19 cellular contexts compared by ENCODE assay signal in genomic region chr2:18993756-18994155, GRCh38.
DNase-seq lines count a peak whose midpoint lies in the region; TF ChIP-seq lines count a peak whose summit lies in the region.
"Had no signal": no experiment of that assay in that cellular context is flagged by ENCODE, and none has a peak within 500 bp of the region (broad histone marks: within the 10 kb centered on the region; RNA-seq: fewer than 3 reads in every experiment).

No MANE protein-coding gene starts in this region.

- no peak overlapping the region for H3K4me3 ChIP-seq in mesenchymal stem cell (ENCODE audit: insufficient read depth in 1 of 2, low read depth in 1 of 2, low read length in 2 of 2)
- H3K4me3 ChIP-seq in thyroid gland (replicated peaks in 1 of 3): no peak overlapping the region
- H3K4me3 ChIP-seq: HAP-1, SJSA1 had no signal

- intact Hi-C loops in thyroid gland (cut with DNase I): no loop called here

- DNase-seq in EL (peak; percentile 32), epidermal melanocyte (ENCODE audit: insufficient read length, low spot score) (peak; percentile 23), mesenchymal stem cell (no peak), thyroid gland (no peak), NCI-H1436 treated with DMSO at 0.1 percent for 48 hours (lab: John Stamatoyannopoulos, UW) (no peak)
- no peak for DNase-seq in T-helper 2 cell treated with Interferon-gamma antibody and Interleukin-4, amounts not matched to agents 5 μg/mL and 100 μg/mL, for 36 hours (ENCODE audit: low spot score)
- no peak for DNase-seq in stimulated activated CD8-positive, alpha-beta memory T cell treated with anti-CD3 and anti-CD28 coated beads, Interleukin-4, amount 100 ng/mL, for 48 hours
- DNase-seq: Caco-2; CD4-positive, CD25-positive, alpha-beta regulatory T cell; DMS153; MV-4-11; NCI-H1436; NCI-H2029 treated with DMSO at 0.1 percent for 48 hours; NCI-H510A treated with DMSO at 0.1 percent for 48 hours; NCI-H82 had no signal

- no peak overlapping the region for H4K8ac ChIP-seq in mesenchymal stem cell (ENCODE audit: low read length)

- H3K4me3 Mint-ChIP-seq in T-helper 2 cell treated with Interferon-gamma antibody and Interleukin-4, amounts not matched to agents 5 μg/mL and 100 μg/mL, for 36 hours: no peak overlapping the region
- H3K4me3 Mint-ChIP-seq: B cell; CD4-positive, CD25-positive, alpha-beta regulatory T cell had no signal

- H2BK12ac ChIP-seq in mesenchymal stem cell (ENCODE audit: low read length in 2 of 2): peak overlapping the region in 1 of 2 experiments; percentile 86

- H2BK120ac ChIP-seq in mesenchymal stem cell (ENCODE audit: low read depth, low read length): no peak overlapping the region

- H3K36me3 ChIP-seq in mesenchymal stem cell (ENCODE audit: control insufficient read depth in 1 of 2, insufficient read depth in 2 of 2, low read depth in 1 of 2, low read length in 2 of 2) (no peaks in the 10 kb centered on the region), thyroid gland (no peaks in the 10 kb centered on the region)
- H3K36me3 ChIP-seq: HAP-1, SJSA1 had no signal

- H3K9me3 Mint-ChIP-seq in T-helper 2 cell treated with Interferon-gamma antibody and Interleukin-4, amounts not matched to agents 5 μg/mL and 100 μg/mL, for 36 hours: no peaks in the 10 kb centered on the region

- H2AK5ac ChIP-seq in mesenchymal stem cell (ENCODE audit: low read length, severe bottlenecking): peak overlapping the region; percentile 73

- no peak overlapping the region for H3K14ac ChIP-seq in mesenchymal stem cell (ENCODE audit: low read length in 2 of 2)

- no peaks in the 10 kb centered on the region for H3K27me3 Mint-ChIP-seq in T-helper 2 cell treated with Interferon-gamma antibody and Interleukin-4, amounts not matched to agents 5 μg/mL and 100 μg/mL, for 36 hours (ENCODE audit: low read depth)
- H3K27me3 Mint-ChIP-seq: B cell; CD4-positive, CD25-positive, alpha-beta regulatory T cell had no signal

- H2BK15ac ChIP-seq in mesenchymal stem cell (ENCODE audit: low read depth, poor library complexity, severe bottlenecking): no peak overlapping the region

- no peaks in the 10 kb centered on the region for H3K36me3 Mint-ChIP-seq in T-helper 2 cell treated with Interferon-gamma antibody and Interleukin-4, amounts not matched to agents 5 μg/mL and 100 μg/mL, for 36 hours (ENCODE audit: low read depth)
- H3K36me3 Mint-ChIP-seq: CD4-positive, CD25-positive, alpha-beta regulatory T cell had no signal

- no peaks in the 10 kb centered on the region for H3K4me1 Mint-ChIP-seq in T-helper 2 cell treated with Interferon-gamma antibody and Interleukin-4, amounts not matched to agents 5 μg/mL and 100 μg/mL, for 36 hours (ENCODE audit: low read depth)
- H3K4me1 Mint-ChIP-seq: B cell; CD4-positive, CD25-positive, alpha-beta regulatory T cell had no signal

- H3K27ac ChIP-seq in mesenchymal stem cell (ENCODE audit: low read length, poor library complexity, severe bottlenecking): no peak overlapping the region
- peak overlapping the region; percentile 39 to 53 (median 52) for H3K27ac ChIP-seq in thyroid gland
- H3K27ac ChIP-seq: HL-60, SJSA1 had no signal

- no peaks in the 10 kb centered on the region for H3K27me3 ChIP-seq in mesenchymal stem cell (ENCODE audit: control insufficient read depth in 1 of 2, insufficient read depth in 1 of 2, low read length in 2 of 2)
- no peaks in the 10 kb centered on the region for H3K27me3 ChIP-seq in thyroid gland
- H3K27me3 ChIP-seq: SJSA1 had no signal

- no peak overlapping the region for H3K9ac ChIP-seq in mesenchymal stem cell (ENCODE audit: low read length)

- TF ChIP-seq CTCF in thyroid gland (IDR thresholded peaks at IDR 0.05): no peak

- no peak overlapping the region for H4K91ac ChIP-seq in mesenchymal stem cell (ENCODE audit: low read length)

- peaks cover 9% of the 10 kb centered on the region for H3K4me1 ChIP-seq in mesenchymal stem cell (ENCODE audit: control insufficient read depth, insufficient read depth, low read depth, low read length)
- H3K4me1 ChIP-seq in thyroid gland: peaks cover 38 to 43% of the 10 kb centered on the region in 2 donors
- H3K4me1 ChIP-seq: Caco-2, HAP-1 had no signal

- H3K79me1 ChIP-seq in mesenchymal stem cell (replicated peaks; ENCODE audit: low read length, poor library complexity, severe bottlenecking): no peaks in the 10 kb centered on the region

- peak overlapping the region in 1 of 2 experiments; percentile 74 for H3K18ac ChIP-seq in mesenchymal stem cell (ENCODE audit: low read depth in 1 of 2, low read length in 2 of 2)

- no peak overlapping the region for H3K4me2 ChIP-seq in mesenchymal stem cell (ENCODE audit: low read length, poor library complexity, severe bottlenecking)

- H2BK5ac ChIP-seq in mesenchymal stem cell (ENCODE audit: low read depth, low read length, poor library complexity, severe bottlenecking): no peak overlapping the region

- no peak overlapping the region for H3K27ac Mint-ChIP-seq in T-helper 2 cell treated with Interferon-gamma antibody and Interleukin-4, amounts not matched to agents 5 μg/mL and 100 μg/mL, for 36 hours
- H3K27ac Mint-ChIP-seq: B cell; CD4-positive, CD25-positive, alpha-beta regulatory T cell had no signal

- H3K4ac ChIP-seq in mesenchymal stem cell (ENCODE audit: low read depth in 1 of 2, low read length in 2 of 2): no peak overlapping the region

- no peak overlapping the region for H3K23ac ChIP-seq in mesenchymal stem cell (ENCODE audit: low read length in 2 of 2)

- no peak for TF ChIP-seq POLR2A in thyroid gland (IDR thresholded peaks at IDR 0.05)

- H2AFZ ChIP-seq in mesenchymal stem cell (ENCODE audit: low read depth, low read length): no peak overlapping the region

- H3K9me3 ChIP-seq in mesenchymal stem cell (ENCODE audit: control insufficient read depth, low read length): no peaks in the 10 kb centered on the region
- H3K9me3 ChIP-seq in thyroid gland: no peaks in the 10 kb centered on the region
- H3K9me3 ChIP-seq: Caco-2, HAP-1, SJSA1 had no signal

Comparison
In these comparisons a context has a peak if more than half of its experiments do, and no peak if none do; other contexts are left out.
1. DNase-seq: peak in EL (single experiment) and epidermal melanocyte (single experiment); none in mesenchymal stem cell (single experiment), thyroid gland (0 of 2), NCI-H1436 treated with DMSO at 0.1 percent for 48 hours (single experiment), T-helper 2 cell treated with Interferon-gamma antibody and Interleukin-4, amounts not matched to agents 5 μg/mL and 100 μg/mL, for 36 hours (single experiment) and stimulated activated CD8-positive, alpha-beta memory T cell treated with anti-CD3 and anti-CD28 coated beads, Interleukin-4, amount 100 ng/mL, for 48 hours (single experiment).